Comparison of ENCODE assay signal across 22 cellular contexts in genomic region chr10:76429331-76429625, GRCh38.
DNase-seq lines count a peak whose midpoint lies in the region; ATAC-seq and TF ChIP-seq lines count a peak whose summit lies in the region.
"Had no signal": no experiment of that assay in that cellular context is flagged by ENCODE, and none has a peak within 500 bp of the region (broad histone marks: within the 10 kb centered on the region; RNA-seq: fewer than 3 reads in every experiment).

No MANE protein-coding gene starts in this region.

- ATAC-seq in HG03354 (IDR thresholded peaks at IDR 0.05; ENCODE audit: poor library complexity, severe bottlenecking, unreplicated experiment) (no peak), GM21786 (IDR thresholded peaks at IDR 0.05; ENCODE audit: unreplicated experiment) (no peak), HG02642 (IDR thresholded peaks at IDR 0.05; ENCODE audit: poor library complexity, unreplicated experiment) (no peak)
- ATAC-seq: activated CD8-positive, alpha-beta memory T cell treated with anti-CD3 and anti-CD28 coated beads, Interleukin-2, amount 10 ng/mL, durations not matched to agents 7 days and 5 days had no signal

- H3K36me3 Mint-ChIP-seq in mesothelial cell of epicardium = no peaks in the 10 kb centered on the region
- H3K36me3 Mint-ChIP-seq: activated CD8-positive, alpha-beta memory T cell treated with anti-CD3 and anti-CD28 coated beads, Interleukin-2, amount 10 ng/mL, durations not matched to agents 7 days and 5 days; IgD-negative memory B cell; immature natural killer cell had no signal

- peaks cover 0 to 44% (median 19%) of the 10 kb centered on the region in 4 donors for H3K4me1 ChIP-seq in tibial nerve
- H3K4me1 ChIP-seq: colonic mucosa, right lobe of liver had no signal

- no peaks in the 10 kb centered on the region for H3K27me3 Mint-ChIP-seq in mesothelial cell of epicardium (ENCODE audit: low read depth)
- H3K27me3 Mint-ChIP-seq: activated CD8-positive, alpha-beta memory T cell treated with anti-CD3 and anti-CD28 coated beads, Interleukin-2, amount 10 ng/mL, durations not matched to agents 7 days and 5 days; IgD-negative memory B cell had no signal

- peaks cover 61% of the 10 kb centered on the region for H3K4me1 Mint-ChIP-seq in mesothelial cell of epicardium
- H3K4me1 Mint-ChIP-seq: activated CD8-positive, alpha-beta memory T cell treated with anti-CD3 and anti-CD28 coated beads, Interleukin-2, amount 10 ng/mL, durations not matched to agents 7 days and 5 days; IgD-negative memory B cell; immature natural killer cell had no signal

- 37 to 57% methylated on average over 7 of the region's 7 CpGs for WGBS in tibial nerve, 2 donors

- no peak overlapping the region for H3K4me3 Mint-ChIP-seq in mesothelial cell of epicardium
- H3K4me3 Mint-ChIP-seq: activated CD8-positive, alpha-beta memory T cell treated with anti-CD3 and anti-CD28 coated beads, Interleukin-2, amount 10 ng/mL, durations not matched to agents 7 days and 5 days; IgD-negative memory B cell; immature natural killer cell had no signal

- peak overlapping the region; percentile 28 for H3K27ac Mint-ChIP-seq in mesothelial cell of epicardium
- H3K27ac Mint-ChIP-seq: activated CD8-positive, alpha-beta memory T cell treated with anti-CD3 and anti-CD28 coated beads, Interleukin-2, amount 10 ng/mL, durations not matched to agents 7 days and 5 days; IgD-negative memory B cell; immature natural killer cell had no signal

- H3K36me3 ChIP-seq in tibial nerve = no peaks in the 10 kb centered on the region
- H3K36me3 ChIP-seq: BLaER1 treated with 17β-estradiol and CSF1 and Interleukin-3, amounts not matched to agents 10 nM and 100 nM; colonic mucosa; right lobe of liver had no signal

- DNase-seq in NCI-H1417 treated with DMSO at 0.1 percent for 48 hours (lab: John Stamatoyannopoulos, UW) = peak; percentile 38
- DNase-seq in mesothelial cell of epicardium (ENCODE audit: low spot score in 2 of 2, unreplicated experiment in 2 of 2) = no peak
- DNase-seq in tibial nerve (ENCODE audit: low spot score in 2 of 2) = no peak
- DNase-seq: activated CD4-positive, alpha-beta T cell treated with anti-CD3 and anti-CD28 coated beads for 1 hour; activated CD8-positive, alpha-beta memory T cell treated with anti-CD3 and anti-CD28 coated beads, Interleukin-2, amount 10 ng/mL, durations not matched to agents 7 days and 5 days; activated gamma-delta T cell; colonic mucosa; DMS 273 treated with DMSO at 0.1 percent for 48 hours; erythroblast; GDM1; glutamatergic neuron; immature natural killer cell; NCI-H526; OCI-M1; right lobe of liver; T1000 had no signal

- TF ChIP-seq CTCF in VCaP (conservative IDR thresholded peaks at IDR 0.05) (no peak), mesothelial cell of epicardium (IDR thresholded peaks at IDR 0.05; ENCODE audit: unreplicated experiment) (no peak), tibial nerve (IDR thresholded peaks at IDR 0.05) (no peak)

- no peaks in the 10 kb centered on the region for H3K9me3 Mint-ChIP-seq in mesothelial cell of epicardium

- peaks cover 0 to 2% (median 0%) of the 10 kb centered on the region in 4 donors for H3K9me3 ChIP-seq in tibial nerve
- H3K9me3 ChIP-seq: BLaER1 treated with 17β-estradiol and CSF1 and Interleukin-3, amounts not matched to agents 10 nM and 100 nM; colonic mucosa; right lobe of liver had no signal

- no peaks in the 10 kb centered on the region for H3K27me3 ChIP-seq in tibial nerve
- H3K27me3 ChIP-seq: BLaER1 treated with 17β-estradiol and CSF1 and Interleukin-3, amounts not matched to agents 10 nM and 100 nM; colonic mucosa; right lobe of liver had no signal

- TF ChIP-seq EP300 in tibial nerve (IDR thresholded peaks at IDR 0.05) = no peak

- H3K4me3 ChIP-seq in tibial nerve = no peak overlapping the region
- H3K4me3 ChIP-seq: BLaER1 treated with 17β-estradiol and CSF1 and Interleukin-3, amounts not matched to agents 10 nM and 100 nM; colonic mucosa; right lobe of liver had no signal

- no peak for TF ChIP-seq POLR2A in tibial nerve (IDR thresholded peaks at IDR 0.05)

- H3K27ac ChIP-seq in VCaP = peak overlapping the region; percentile 62
- H3K27ac ChIP-seq in tibial nerve = peak overlapping the region; percentile 3 to 75 (median 41)
- H3K27ac ChIP-seq: colonic mucosa, right lobe of liver had no signal
